Comparison of ENCODE assay signal across 1 cellular context in genomic region chr9:128203842-128204551, GRCh38.
A peak's percentile ranks its signal among the peaks of the same experiment; 100 is the strongest.
TF ChIP-seq lines count a peak whose summit lies in the region.

No MANE protein-coding gene starts in this region.

TF ChIP-seq in K562, 482 proteins besides CTCF, POLR2A, EP300 and RAD21 (continued from another document):
- TF ChIP-seq CTCFL (IDR thresholded peaks at IDR 0.05; ENCODE audit: borderline replicate concordance, insufficient read depth, low read depth, low read length, poor library complexity, severe bottlenecking) (no peak), MXD1 (CRISPR knock-in tag; IDR thresholded peaks at IDR 0.05; ENCODE audit: borderline replicate concordance, poor library complexity, severe bottlenecking) (no peak), ZSCAN32 (CRISPR knock-in tag; IDR thresholded peaks at IDR 0.05) (peak; percentile 46; the same call in 1 of the 2 replicates), RFX5 (IDR thresholded peaks at IDR 0.05; ENCODE audit: low read depth, low read length) (no peak), ZBTB12 (CRISPR knock-in tag; IDR thresholded peaks at IDR 0.05) (no peak), NBN (IDR thresholded peaks at IDR 0.05; ENCODE audit: low read depth) (peak; percentile 63; the same call in 1 of the 2 replicates), VEZF1 (CRISPR knock-in tag; IDR thresholded peaks at IDR 0.05) (no peak), ZNF431 (CRISPR knock-in tag; IDR thresholded peaks at IDR 0.05) (no peak), CBFA2T2 (conservative IDR thresholded peaks at IDR 0.05) (no peak), HDGF (IDR thresholded peaks at IDR 0.05) (no peak), HEY1 (CRISPR knock-in tag; IDR thresholded peaks at IDR 0.05; ENCODE audit: borderline replicate concordance) (no peak), HDAC3 (IDR thresholded peaks at IDR 0.05; ENCODE audit: borderline replicate concordance, partially characterized antibody) (no peak), NUFIP1 (IDR thresholded peaks at IDR 0.05; ENCODE audit: partially characterized antibody) (no peak), CEBPZ (IDR thresholded peaks at IDR 0.05; ENCODE audit: borderline replicate concordance, low read depth, low read length) (no peak), ZNF253 (CRISPR knock-in tag; conservative IDR thresholded peaks at IDR 0.05) (no peak), NFXL1 (CRISPR knock-in tag; IDR thresholded peaks at IDR 0.05) (no peak), NRF1 (conservative IDR thresholded peaks at IDR 0.05 in 1 of 2, IDR thresholded peaks at IDR 0.05 in 1 of 2) (peak; percentile 82 to 85), ZNF324 (CRISPR knock-in tag; IDR thresholded peaks at IDR 0.05) (no peak), HMGXB4 (CRISPR knock-in tag; IDR thresholded peaks at IDR 0.05) (no peak), MCM5 (IDR thresholded peaks at IDR 0.05; ENCODE audit: low read depth) (no peak), ZNF175 (CRISPR knock-in tag; IDR thresholded peaks at IDR 0.05; ENCODE audit: low read depth) (no peak), TCF15 (CRISPR knock-in tag; IDR thresholded peaks at IDR 0.05) (no peak), GABPB2 (CRISPR knock-in tag; conservative IDR thresholded peaks at IDR 0.05) (no peak; the same call in 1 of the 2 replicates), ZBTB33 (CRISPR knock-in tag; IDR thresholded peaks at IDR 0.05) (no peak), ETS2 (tag; IDR thresholded peaks at IDR 0.05; ENCODE audit: borderline replicate concordance, poor library complexity, severe bottlenecking) (no peak), PHTF2 (CRISPR knock-in tag; IDR thresholded peaks at IDR 0.05) (peak; percentile 35; the same call in 1 of the 2 replicates), SREBF1 (IDR thresholded peaks at IDR 0.05; ENCODE audit: borderline replicate concordance, low read depth, low read length) (no peak), HDAC1 (IDR thresholded peaks at IDR 0.05) (peak in 1 of 2 experiments; percentile 70; a peak in 1 of 4 replicates), MIER1 (IDR thresholded peaks at IDR 0.05; ENCODE audit: low read depth) (no peak), AFF4 (CRISPR knock-in tag; IDR thresholded peaks at IDR 0.05) (no peak), CBX1 (IDR thresholded peaks at IDR 0.05; ENCODE audit: low read depth) (no peak), MEIS2 (IDR thresholded peaks at IDR 0.05; ENCODE audit: partially characterized antibody) (peak; percentile 42), ZNF75A (CRISPR knock-in tag; IDR thresholded peaks at IDR 0.05) (no peak), RB1 (IDR thresholded peaks at IDR 0.05; ENCODE audit: low read depth) (no peak), EP400 (IDR thresholded peaks at IDR 0.05) (no peak), PPARD (CRISPR knock-in tag; IDR thresholded peaks at IDR 0.05) (no peak), ZBTB49 (CRISPR knock-in tag; IDR thresholded peaks at IDR 0.05; ENCODE audit: borderline replicate concordance) (no peak), CREB5 (CRISPR knock-in tag; IDR thresholded peaks at IDR 0.05) (no peak)
